ENCODE assay signal across 2 cellular contexts in the genomic region with DNA sequence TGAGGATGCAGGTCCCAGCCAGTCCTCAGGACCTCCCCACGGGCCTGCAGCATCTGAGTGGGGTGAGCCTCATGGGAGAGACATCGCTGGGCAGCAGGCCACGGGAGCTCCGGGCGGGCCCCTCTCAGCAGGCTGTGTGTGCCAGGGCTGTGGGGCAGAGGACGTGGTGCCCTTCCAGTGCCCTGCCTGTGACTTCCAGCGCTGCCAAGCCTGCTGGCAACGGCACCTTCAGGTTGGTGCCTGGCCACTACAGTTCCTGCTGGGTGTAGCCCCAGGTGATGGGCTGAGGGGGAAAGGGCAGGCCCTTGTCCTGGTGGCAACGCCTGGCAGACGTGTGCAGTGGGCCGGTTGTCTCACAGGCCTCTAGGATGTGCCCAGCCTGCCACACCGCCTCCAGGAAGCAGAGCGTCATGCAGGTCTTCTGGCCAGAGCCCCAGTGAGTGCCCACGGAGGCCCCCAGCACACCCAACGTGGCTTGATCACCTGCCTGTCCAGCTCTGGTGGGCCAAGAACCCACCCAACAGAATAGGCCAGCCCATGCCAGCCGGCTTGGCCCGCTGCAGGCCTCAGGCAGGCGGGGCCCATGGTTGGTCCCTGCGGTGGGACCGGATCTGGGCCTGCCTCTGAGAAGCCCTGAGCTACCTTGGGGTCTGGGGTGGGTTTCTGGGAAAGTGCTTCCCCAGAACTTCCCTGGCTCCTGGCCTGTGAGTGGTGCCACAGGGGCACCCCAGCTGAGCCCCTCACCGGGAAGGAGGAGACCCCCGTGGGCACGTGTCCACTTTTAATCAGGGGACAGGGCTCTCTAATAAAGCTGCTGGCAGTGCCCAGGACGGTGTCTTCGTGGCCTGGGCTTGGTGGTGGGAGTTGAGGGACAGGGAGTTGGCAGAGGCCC.
TF ChIP-seq lines count a peak whose summit lies in the region.

No MANE protein-coding gene starts in this region.

TF ChIP-seq in HEK293, 187 proteins besides CTCF, POLR2A, EP300 and RAD21:
- TF ChIP-seq, protein P1, sequence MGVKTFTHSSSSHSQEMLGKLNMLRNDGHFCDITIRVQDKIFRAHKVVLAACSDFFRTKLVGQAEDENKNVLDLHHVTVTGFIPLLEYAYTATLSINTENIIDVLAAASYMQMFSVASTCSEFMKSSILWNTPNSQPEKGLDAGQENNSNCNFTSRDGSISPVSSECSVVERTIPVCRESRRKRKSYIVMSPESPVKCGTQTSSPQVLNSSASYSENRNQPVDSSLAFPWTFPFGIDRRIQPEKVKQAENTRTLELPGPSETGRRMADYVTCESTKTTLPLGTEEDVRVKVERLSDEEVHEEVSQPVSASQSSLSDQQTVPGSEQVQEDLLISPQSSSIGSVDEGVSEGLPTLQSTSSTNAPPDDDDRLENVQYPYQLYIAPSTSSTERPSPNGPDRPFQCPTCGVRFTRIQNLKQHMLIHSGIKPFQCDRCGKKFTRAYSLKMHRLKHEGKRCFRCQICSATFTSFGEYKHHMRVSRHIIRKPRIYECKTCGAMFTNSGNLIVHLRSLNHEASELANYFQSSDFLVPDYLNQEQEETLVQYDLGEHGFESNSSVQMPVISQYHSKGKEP (tag by site-specific recombination; IDR thresholded peaks at IDR 0.05): no peak
- TF ChIP-seq, protein P2, sequence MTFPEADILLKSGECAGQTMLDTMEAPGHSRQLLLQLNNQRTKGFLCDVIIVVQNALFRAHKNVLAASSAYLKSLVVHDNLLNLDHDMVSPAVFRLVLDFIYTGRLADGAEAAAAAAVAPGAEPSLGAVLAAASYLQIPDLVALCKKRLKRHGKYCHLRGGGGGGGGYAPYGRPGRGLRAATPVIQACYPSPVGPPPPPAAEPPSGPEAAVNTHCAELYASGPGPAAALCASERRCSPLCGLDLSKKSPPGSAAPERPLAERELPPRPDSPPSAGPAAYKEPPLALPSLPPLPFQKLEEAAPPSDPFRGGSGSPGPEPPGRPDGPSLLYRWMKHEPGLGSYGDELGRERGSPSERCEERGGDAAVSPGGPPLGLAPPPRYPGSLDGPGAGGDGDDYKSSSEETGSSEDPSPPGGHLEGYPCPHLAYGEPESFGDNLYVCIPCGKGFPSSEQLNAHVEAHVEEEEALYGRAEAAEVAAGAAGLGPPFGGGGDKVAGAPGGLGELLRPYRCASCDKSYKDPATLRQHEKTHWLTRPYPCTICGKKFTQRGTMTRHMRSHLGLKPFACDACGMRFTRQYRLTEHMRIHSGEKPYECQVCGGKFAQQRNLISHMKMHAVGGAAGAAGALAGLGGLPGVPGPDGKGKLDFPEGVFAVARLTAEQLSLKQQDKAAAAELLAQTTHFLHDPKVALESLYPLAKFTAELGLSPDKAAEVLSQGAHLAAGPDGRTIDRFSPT (tag by site-specific recombination; IDR thresholded peaks at IDR 0.05): peak; percentile 75
- TF ChIP-seq RBAK (tag by site-specific recombination; IDR thresholded peaks at IDR 0.05) (no peak), ZEB2 (tag by site-specific recombination; IDR thresholded peaks at IDR 0.05) (no peak)

TF ChIP-seq in HepG2, 621 proteins besides CTCF, POLR2A, EP300 and RAD21 (continues in another document):
- 0 out of 2 replicates have a peak, but pooled peaks have one; percentile 23 for TF ChIP-seq NFIB (CRISPR knock-in tag; IDR thresholded peaks at IDR 0.05; ENCODE audit: borderline replicate concordance)
- peak; percentile 61 for TF ChIP-seq RBM22 (optimal IDR thresholded peaks at IDR 0.05; ENCODE audit: low read length)
- TF ChIP-seq SRY (CRISPR knock-in tag; IDR thresholded peaks at IDR 0.05): 0 out of 2 replicates have a peak, but pooled peaks have one; percentile 18
- TF ChIP-seq KDM5B (CRISPR knock-in tag; IDR thresholded peaks at IDR 0.05; ENCODE audit: borderline replicate concordance): peak; percentile 56; the same call in 1 of the 2 replicates
- TF ChIP-seq, protein P3, sequence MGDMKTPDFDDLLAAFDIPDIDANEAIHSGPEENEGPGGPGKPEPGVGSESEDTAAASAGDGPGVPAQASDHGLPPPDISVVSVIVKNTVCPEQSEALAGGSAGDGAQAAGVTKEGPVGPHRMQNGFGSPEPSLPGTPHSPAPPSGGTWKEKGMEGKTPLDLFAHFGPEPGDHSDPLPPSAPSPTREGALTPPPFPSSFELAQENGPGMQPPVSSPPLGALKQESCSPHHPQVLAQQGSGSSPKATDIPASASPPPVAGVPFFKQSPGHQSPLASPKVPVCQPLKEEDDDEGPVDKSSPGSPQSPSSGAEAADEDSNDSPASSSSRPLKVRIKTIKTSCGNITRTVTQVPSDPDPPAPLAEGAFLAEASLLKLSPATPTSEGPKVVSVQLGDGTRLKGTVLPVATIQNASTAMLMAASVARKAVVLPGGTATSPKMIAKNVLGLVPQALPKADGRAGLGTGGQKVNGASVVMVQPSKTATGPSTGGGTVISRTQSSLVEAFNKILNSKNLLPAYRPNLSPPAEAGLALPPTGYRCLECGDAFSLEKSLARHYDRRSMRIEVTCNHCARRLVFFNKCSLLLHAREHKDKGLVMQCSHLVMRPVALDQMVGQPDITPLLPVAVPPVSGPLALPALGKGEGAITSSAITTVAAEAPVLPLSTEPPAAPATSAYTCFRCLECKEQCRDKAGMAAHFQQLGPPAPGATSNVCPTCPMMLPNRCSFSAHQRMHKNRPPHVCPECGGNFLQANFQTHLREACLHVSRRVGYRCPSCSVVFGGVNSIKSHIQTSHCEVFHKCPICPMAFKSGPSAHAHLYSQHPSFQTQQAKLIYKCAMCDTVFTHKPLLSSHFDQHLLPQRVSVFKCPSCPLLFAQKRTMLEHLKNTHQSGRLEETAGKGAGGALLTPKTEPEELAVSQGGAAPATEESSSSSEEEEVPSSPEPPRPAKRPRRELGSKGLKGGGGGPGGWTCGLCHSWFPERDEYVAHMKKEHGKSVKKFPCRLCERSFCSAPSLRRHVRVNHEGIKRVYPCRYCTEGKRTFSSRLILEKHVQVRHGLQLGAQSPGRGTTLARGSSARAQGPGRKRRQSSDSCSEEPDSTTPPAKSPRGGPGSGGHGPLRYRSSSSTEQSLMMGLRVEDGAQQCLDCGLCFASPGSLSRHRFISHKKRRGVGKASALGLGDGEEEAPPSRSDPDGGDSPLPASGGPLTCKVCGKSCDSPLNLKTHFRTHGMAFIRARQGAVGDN (CRISPR knock-in tag; IDR thresholded peaks at IDR 0.05): peak; percentile 23; the same call in 1 of the 2 replicates
- TF ChIP-seq, protein P4, sequence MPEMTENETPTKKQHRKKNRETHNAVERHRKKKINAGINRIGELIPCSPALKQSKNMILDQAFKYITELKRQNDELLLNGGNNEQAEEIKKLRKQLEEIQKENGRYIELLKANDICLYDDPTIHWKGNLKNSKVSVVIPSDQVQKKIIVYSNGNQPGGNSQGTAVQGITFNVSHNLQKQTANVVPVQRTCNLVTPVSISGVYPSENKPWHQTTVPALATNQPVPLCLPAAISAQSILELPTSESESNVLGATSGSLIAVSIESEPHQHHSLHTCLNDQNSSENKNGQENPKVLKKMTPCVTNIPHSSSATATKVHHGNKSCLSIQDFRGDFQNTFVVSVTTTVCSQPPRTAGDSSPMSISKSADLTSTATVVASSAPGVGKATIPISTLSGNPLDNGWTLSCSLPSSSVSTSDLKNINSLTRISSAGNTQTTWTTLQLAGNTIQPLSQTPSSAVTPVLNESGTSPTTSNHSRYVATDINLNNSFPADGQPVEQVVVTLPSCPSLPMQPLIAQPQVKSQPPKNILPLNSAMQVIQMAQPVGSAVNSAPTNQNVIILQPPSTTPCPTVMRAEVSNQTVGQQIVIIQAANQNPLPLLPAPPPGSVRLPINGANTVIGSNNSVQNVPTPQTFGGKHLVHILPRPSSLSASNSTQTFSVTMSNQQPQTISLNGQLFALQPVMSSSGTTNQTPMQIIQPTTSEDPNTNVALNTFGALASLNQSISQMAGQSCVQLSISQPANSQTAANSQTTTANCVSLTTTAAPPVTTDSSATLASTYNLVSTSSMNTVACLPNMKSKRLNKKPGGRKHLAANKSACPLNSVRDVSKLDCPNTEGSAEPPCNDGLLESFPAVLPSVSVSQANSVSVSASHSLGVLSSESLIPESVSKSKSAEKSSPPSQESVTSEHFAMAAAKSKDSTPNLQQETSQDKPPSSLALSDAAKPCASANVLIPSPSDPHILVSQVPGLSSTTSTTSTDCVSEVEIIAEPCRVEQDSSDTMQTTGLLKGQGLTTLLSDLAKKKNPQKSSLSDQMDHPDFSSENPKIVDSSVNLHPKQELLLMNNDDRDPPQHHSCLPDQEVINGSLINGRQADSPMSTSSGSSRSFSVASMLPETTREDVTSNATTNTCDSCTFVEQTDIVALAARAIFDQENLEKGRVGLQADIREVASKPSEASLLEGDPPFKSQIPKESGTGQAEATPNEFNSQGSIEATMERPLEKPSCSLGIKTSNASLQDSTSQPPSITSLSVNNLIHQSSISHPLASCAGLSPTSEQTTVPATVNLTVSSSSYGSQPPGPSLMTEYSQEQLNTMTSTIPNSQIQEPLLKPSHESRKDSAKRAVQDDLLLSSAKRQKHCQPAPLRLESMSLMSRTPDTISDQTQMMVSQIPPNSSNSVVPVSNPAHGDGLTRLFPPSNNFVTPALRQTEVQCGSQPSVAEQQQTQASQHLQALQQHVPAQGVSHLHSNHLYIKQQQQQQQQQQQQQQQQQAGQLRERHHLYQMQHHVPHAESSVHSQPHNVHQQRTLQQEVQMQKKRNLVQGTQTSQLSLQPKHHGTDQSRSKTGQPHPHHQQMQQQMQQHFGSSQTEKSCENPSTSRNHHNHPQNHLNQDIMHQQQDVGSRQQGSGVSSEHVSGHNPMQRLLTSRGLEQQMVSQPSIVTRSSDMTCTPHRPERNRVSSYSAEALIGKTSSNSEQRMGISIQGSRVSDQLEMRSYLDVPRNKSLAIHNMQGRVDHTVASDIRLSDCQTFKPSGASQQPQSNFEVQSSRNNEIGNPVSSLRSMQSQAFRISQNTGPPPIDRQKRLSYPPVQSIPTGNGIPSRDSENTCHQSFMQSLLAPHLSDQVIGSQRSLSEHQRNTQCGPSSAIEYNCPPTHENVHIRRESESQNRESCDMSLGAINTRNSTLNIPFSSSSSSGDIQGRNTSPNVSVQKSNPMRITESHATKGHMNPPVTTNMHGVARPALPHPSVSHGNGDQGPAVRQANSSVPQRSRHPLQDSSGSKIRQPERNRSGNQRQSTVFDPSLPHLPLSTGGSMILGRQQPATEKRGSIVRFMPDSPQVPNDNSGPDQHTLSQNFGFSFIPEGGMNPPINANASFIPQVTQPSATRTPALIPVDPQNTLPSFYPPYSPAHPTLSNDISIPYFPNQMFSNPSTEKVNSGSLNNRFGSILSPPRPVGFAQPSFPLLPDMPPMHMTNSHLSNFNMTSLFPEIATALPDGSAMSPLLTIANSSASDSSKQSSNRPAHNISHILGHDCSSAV (CRISPR knock-in tag; IDR thresholded peaks at IDR 0.05; ENCODE audit: borderline replicate concordance): no peak
- peak; percentile 39; the same call in 1 of the 2 replicates for TF ChIP-seq ZNF501 (CRISPR knock-in tag; IDR thresholded peaks at IDR 0.05)
- TF ChIP-seq HNF4G (IDR thresholded peaks at IDR 0.05; ENCODE audit: borderline replicate concordance, low read depth, low read length): no peak
- TF ChIP-seq HNF4G (CRISPR knock-in tag; IDR thresholded peaks at IDR 0.05; ENCODE audit: borderline replicate concordance, low read depth): 0 out of 2 replicates have a peak, but pooled peaks have one; percentile 22
- TF ChIP-seq ZNF619 (CRISPR knock-in tag; IDR thresholded peaks at IDR 0.05): 0 out of 2 replicates have a peak, but pooled peaks have one; percentile 47
- 0 out of 2 replicates have a peak, but pooled peaks have one; percentile 39 for TF ChIP-seq MAF1 (CRISPR knock-in tag; IDR thresholded peaks at IDR 0.05; ENCODE audit: borderline replicate concordance)
- TF ChIP-seq AGO1 (IDR thresholded peaks at IDR 0.05; ENCODE audit: low read depth, low read length, poor library complexity, severe bottlenecking): peak; percentile 98
- 0 out of 2 replicates have a peak, but pooled peaks have one; percentile 49 for TF ChIP-seq ZNF567 (CRISPR knock-in tag; IDR thresholded peaks at IDR 0.05; ENCODE audit: borderline replicate concordance)
- TF ChIP-seq, protein P5, sequence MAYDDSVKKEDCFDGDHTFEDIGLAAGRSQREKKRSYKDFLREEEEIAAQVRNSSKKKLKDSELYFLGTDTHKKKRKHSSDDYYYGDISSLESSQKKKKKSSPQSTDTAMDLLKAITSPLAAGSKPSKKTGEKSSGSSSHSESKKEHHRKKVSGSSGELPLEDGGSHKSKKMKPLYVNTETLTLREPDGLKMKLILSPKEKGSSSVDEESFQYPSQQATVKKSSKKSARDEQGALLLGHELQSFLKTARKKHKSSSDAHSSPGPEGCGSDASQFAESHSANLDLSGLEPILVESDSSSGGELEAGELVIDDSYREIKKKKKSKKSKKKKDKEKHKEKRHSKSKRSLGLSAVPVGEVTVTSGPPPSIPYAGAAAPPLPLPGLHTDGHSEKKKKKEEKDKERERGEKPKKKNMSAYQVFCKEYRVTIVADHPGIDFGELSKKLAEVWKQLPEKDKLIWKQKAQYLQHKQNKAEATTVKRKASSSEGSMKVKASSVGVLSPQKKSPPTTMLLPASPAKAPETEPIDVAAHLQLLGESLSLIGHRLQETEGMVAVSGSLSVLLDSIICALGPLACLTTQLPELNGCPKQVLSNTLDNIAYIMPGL (CRISPR knock-in tag; IDR thresholded peaks at IDR 0.05; ENCODE audit: borderline replicate concordance in 1 of 2, low read depth in 1 of 2): no peak; a peak in 1 of 4 replicates
- TF ChIP-seq AGO2 (optimal IDR thresholded peaks at IDR 0.05; ENCODE audit: low read depth, low read length): peak; percentile 69
- peak; percentile 24; the same call in 1 of the 2 replicates for TF ChIP-seq FIP1L1 (IDR thresholded peaks at IDR 0.05; ENCODE audit: borderline replicate concordance, insufficient read depth, low read depth, low read length)
- TF ChIP-seq, protein P6, sequence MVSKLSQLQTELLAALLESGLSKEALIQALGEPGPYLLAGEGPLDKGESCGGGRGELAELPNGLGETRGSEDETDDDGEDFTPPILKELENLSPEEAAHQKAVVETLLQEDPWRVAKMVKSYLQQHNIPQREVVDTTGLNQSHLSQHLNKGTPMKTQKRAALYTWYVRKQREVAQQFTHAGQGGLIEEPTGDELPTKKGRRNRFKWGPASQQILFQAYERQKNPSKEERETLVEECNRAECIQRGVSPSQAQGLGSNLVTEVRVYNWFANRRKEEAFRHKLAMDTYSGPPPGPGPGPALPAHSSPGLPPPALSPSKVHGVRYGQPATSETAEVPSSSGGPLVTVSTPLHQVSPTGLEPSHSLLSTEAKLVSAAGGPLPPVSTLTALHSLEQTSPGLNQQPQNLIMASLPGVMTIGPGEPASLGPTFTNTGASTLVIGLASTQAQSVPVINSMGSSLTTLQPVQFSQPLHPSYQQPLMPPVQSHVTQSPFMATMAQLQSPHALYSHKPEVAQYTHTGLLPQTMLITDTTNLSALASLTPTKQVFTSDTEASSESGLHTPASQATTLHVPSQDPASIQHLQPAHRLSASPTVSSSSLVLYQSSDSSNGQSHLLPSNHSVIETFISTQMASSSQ (IDR thresholded peaks at IDR 0.05; ENCODE audit: low read depth): no peak
- TF ChIP-seq, protein P6 (CRISPR knock-in tag; IDR thresholded peaks at IDR 0.05; ENCODE audit: borderline replicate concordance): no peak
- no peak for TF ChIP-seq CCDC6 (CRISPR knock-in tag; IDR thresholded peaks at IDR 0.05)
